Comparison of ENCODE assay signal across 8 cellular contexts in genomic region chr5:79713727-79714126, GRCh38. TPM values are rescaled to one million over a fixed set of nuclear protein-coding genes. Genes with fewer than 3 reads are reported as not detected.
"Had no signal": no experiment of that assay in that cellular context is flagged by ENCODE, and none has a peak within 500 bp of the region (broad histone marks: within the 10 kb centered on the region; RNA-seq: fewer than 3 reads in every experiment).

No MANE protein-coding gene starts in this region.

- ATAC-seq: GM23338, HepG2 had no signal

- FAIRE-seq: H1, H54, HepG2 had no signal

- H3K4me3 ChIP-seq: GM23338 had no signal

- DNase-seq: H9, HCEC 1CT had no signal

- H3K27ac ChIP-seq: HL-60 had no signal

RNA-seq across cellular contexts. Expression of gene CMYA5, which starts 24.1 kb away (rescaled TPM):
- polyA plus RNA-seq: IgD-negative memory B cell had no signal
